In the genomic region with DNA sequence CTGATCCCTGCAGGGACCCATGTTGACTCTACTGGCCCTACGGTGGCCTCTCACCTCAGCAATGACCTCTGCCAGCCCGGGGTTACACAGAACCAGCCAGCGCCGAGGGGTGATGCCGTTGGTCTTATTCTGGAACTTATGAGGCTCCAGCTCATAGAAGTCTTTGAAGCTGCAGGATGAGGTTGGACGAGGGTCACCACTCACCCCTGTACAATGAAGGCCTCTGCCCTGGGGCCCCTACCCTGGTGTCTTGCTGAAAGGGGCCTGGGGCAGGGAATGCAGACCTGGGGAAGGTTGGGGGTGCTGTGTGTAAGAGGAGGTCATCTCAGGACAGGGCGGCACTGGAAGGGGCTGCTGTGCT, we compare ENCODE assay signal across 19 cellular contexts. TPM values are rescaled to one million over a fixed set of nuclear protein-coding genes. Genes with fewer than 3 reads are reported as not detected.
"Had no signal": no experiment of that assay in that cellular context is flagged by ENCODE, and none has a peak within 500 bp of the region (broad histone marks: within the 10 kb centered on the region; RNA-seq: fewer than 3 reads in every experiment).

No MANE protein-coding gene starts in this region.

- FAIRE-seq: endometrium had no signal

- H3K4me3 ChIP-seq: ascending aorta, lower lobe of right lung, suprapubic skin, transverse colon had no signal

- H3K9me3 ChIP-seq: ascending aorta, lower lobe of right lung, suprapubic skin, transverse colon had no signal

- H3K9me3 Mint-ChIP-seq: activated T-helper 2 cell treated with anti-CD3 and anti-CD28 coated beads, Interferon-gamma antibody, Interleukin-2, Interleukin-4, amounts not matched to agents 10 μg/mL and 5 μg/mL and 100 μg/mL, durations not matched to agents 14 hours and 24 hours and 36 hours; central memory CD8-positive, alpha-beta T cell; naive thymus-derived CD8-positive, alpha-beta T cell; stimulated activated naive CD8-positive, alpha-beta T cell treated with anti-CD3 and anti-CD28 coated beads, Interleukin-15, Interleukin-2, amounts not matched to agents 100 ng/mL and 50 ng/mL, for 24 hours had no signal

- H3K27ac ChIP-seq: ascending aorta, lower lobe of right lung, suprapubic skin, transverse colon, VCaP had no signal

- H3K27me3 Mint-ChIP-seq: activated CD8-positive, alpha-beta memory T cell treated with anti-CD3 and anti-CD28 coated beads, Interleukin-2, amount 10 ng/mL, durations not matched to agents 7 days and 5 days; central memory CD8-positive, alpha-beta T cell; naive thymus-derived CD8-positive, alpha-beta T cell; stimulated activated naive CD8-positive, alpha-beta T cell treated with anti-CD3 and anti-CD28 coated beads, Interleukin-15, Interleukin-2, amounts not matched to agents 100 ng/mL and 50 ng/mL, for 24 hours had no signal

- H3K4me3 Mint-ChIP-seq: activated CD8-positive, alpha-beta memory T cell treated with anti-CD3 and anti-CD28 coated beads, Interleukin-2, amount 10 ng/mL, durations not matched to agents 7 days and 5 days; central memory CD8-positive, alpha-beta T cell; naive thymus-derived CD8-positive, alpha-beta T cell; stimulated activated naive CD8-positive, alpha-beta T cell treated with anti-CD3 and anti-CD28 coated beads, Interleukin-15, Interleukin-2, amounts not matched to agents 100 ng/mL and 50 ng/mL, for 24 hours had no signal

- H3K36me3 ChIP-seq: lower lobe of right lung, suprapubic skin, transverse colon had no signal

- DNase-seq: activated CD4-positive, alpha-beta T cell treated with anti-CD3 and anti-CD28 coated beads, Interleukin-2, amount 50 U/mL, for 48 hours; activated CD8-positive, alpha-beta memory T cell treated with anti-CD3 and anti-CD28 coated beads, Interleukin-2, amount 10 ng/mL, durations not matched to agents 7 days and 5 days; activated naive CD4-positive, alpha-beta T cell treated with Interleukin-2 at 50 U/mL for 16 hours; activated T-cell treated with anti-CD3 and anti-CD28 coated beads, Interleukin-2, amount 50 U/mL, for 1 hour; cortex of kidney; erythroblast; left colon; lower lobe of right lung; stimulated activated CD4-positive, alpha-beta T cell treated with anti-CD3 and anti-CD28 coated beads, Interleukin-2, amount 100 ng/mL, for 24 hours; T-helper 2 cell; transverse colon had no signal

- H3K27me3 ChIP-seq: ascending aorta, suprapubic skin, transverse colon had no signal

- H3K27ac Mint-ChIP-seq: activated T-helper 2 cell treated with anti-CD3 and anti-CD28 coated beads, Interferon-gamma antibody, Interleukin-2, Interleukin-4, amounts not matched to agents 10 μg/mL and 5 μg/mL and 100 μg/mL, durations not matched to agents 14 hours and 24 hours and 36 hours; stimulated activated naive CD8-positive, alpha-beta T cell treated with anti-CD3 and anti-CD28 coated beads, Interleukin-15, Interleukin-2, amounts not matched to agents 100 ng/mL and 50 ng/mL, for 24 hours had no signal

- H3K4me1 ChIP-seq: ascending aorta, lower lobe of right lung, suprapubic skin, transverse colon had no signal

- ATAC-seq: activated CD8-positive, alpha-beta memory T cell treated with anti-CD3 and anti-CD28 coated beads, Interleukin-2, amount 10 ng/mL, durations not matched to agents 7 days and 5 days; left colon; naive thymus-derived CD8-positive, alpha-beta T cell had no signal

RNA-seq across cellular contexts. Expression of gene NRXN2, which starts 30.0 kb away (rescaled TPM):
- total RNA-seq: activated T-helper 2 cell treated with anti-CD3 and anti-CD28 coated beads, Interferon-gamma antibody, Interleukin-2, Interleukin-4, amounts not matched to agents 10 μg/mL and 5 μg/mL and 100 μg/mL, durations not matched to agents 14 hours and 24 hours and 36 hours had no signal
- polyA plus RNA-seq: naive thymus-derived CD8-positive, alpha-beta T cell had no signal
